2 cellular contexts compared by ENCODE assay signal in genomic region chr2:112693596-112693995, GRCh38.
TF ChIP-seq lines count a peak whose summit lies in the region.

No MANE protein-coding gene starts in this region.

TF ChIP-seq in HCT116, 20 proteins besides CTCF, POLR2A, EP300 and RAD21:
- no peak for TF ChIP-seq SP1 (IDR thresholded peaks at IDR 0.05; ENCODE audit: low read depth)
- TF ChIP-seq SRF (IDR thresholded peaks at IDR 0.05; ENCODE audit: low read depth): no peak
- no peak for TF ChIP-seq ATF3 (IDR thresholded peaks at IDR 0.05)
- no peak for TF ChIP-seq MAX (IDR thresholded peaks at IDR 0.05)
- no peak for TF ChIP-seq POLR2AphosphoS5 (IDR thresholded peaks at IDR 0.05; ENCODE audit: low read depth, low read length)
- no peak for TF ChIP-seq SIN3A (IDR thresholded peaks at IDR 0.05; ENCODE audit: low read depth)
- no peak for TF ChIP-seq ZNF274 (IDR thresholded peaks at IDR 0.05; ENCODE audit: low read depth, low read length)
- no peak for TF ChIP-seq CEBPB (IDR thresholded peaks at IDR 0.05; ENCODE audit: low read depth)
- TF ChIP-seq CBX3 (IDR thresholded peaks at IDR 0.05; ENCODE audit: low read depth): no peak
- TF ChIP-seq ZBTB33 (IDR thresholded peaks at IDR 0.05; ENCODE audit: extremely low read depth, insufficient replicate concordance, low read length): no peak
- TF ChIP-seq FOSL1 (IDR thresholded peaks at IDR 0.05; ENCODE audit: low read depth): no peak
- TF ChIP-seq EZH2phosphoT487 (IDR thresholded peaks at IDR 0.05; ENCODE audit: borderline replicate concordance): no peak

TF ChIP-seq in GM12878, 131 proteins besides CTCF, POLR2A, EP300 and RAD21:
- no peak for TF ChIP-seq CBX5 (IDR thresholded peaks at IDR 0.05; ENCODE audit: low read depth)
- TF ChIP-seq BACH1 (IDR thresholded peaks at IDR 0.05; ENCODE audit: borderline replicate concordance): no peak
- TF ChIP-seq SMAD5 (IDR thresholded peaks at IDR 0.05; ENCODE audit: low read depth): no peak
- no peak for TF ChIP-seq IRF5 (IDR thresholded peaks at IDR 0.05; ENCODE audit: borderline replicate concordance)
- no peak for TF ChIP-seq CHD4 (IDR thresholded peaks at IDR 0.05)
- TF ChIP-seq ZNF687 (IDR thresholded peaks at IDR 0.05): no peak
- no peak for TF ChIP-seq RFX5 (IDR thresholded peaks at IDR 0.05; ENCODE audit: low read depth, low read length)
- TF ChIP-seq FOXM1 (IDR thresholded peaks at IDR 0.05; ENCODE audit: low read depth, low read length): no peak
- TF ChIP-seq CHD1 (IDR thresholded peaks at IDR 0.05; ENCODE audit: low read depth, low read length): no peak
- no peak for TF ChIP-seq CREM (IDR thresholded peaks at IDR 0.05; ENCODE audit: low read depth)
- no peak for TF ChIP-seq NR2C1 (IDR thresholded peaks at IDR 0.05)
- no peak for TF ChIP-seq NFXL1 (IDR thresholded peaks at IDR 0.05; ENCODE audit: borderline replicate concordance)
- no peak for TF ChIP-seq ASH2L (IDR thresholded peaks at IDR 0.05; ENCODE audit: borderline replicate concordance, low read depth)
- no peak for TF ChIP-seq PAX8 (IDR thresholded peaks at IDR 0.05)
- TF ChIP-seq PAX5 (IDR thresholded peaks at IDR 0.05; ENCODE audit: borderline replicate concordance, low read depth, low read length): no peak
- TF ChIP-seq ELK1 (IDR thresholded peaks at IDR 0.05; ENCODE audit: low read depth, low read length): no peak
- TF ChIP-seq SREBF2 (IDR thresholded peaks at IDR 0.05; ENCODE audit: low read length): no peak
- no peak for TF ChIP-seq RBBP5 (conservative IDR thresholded peaks at IDR 0.05)
- TF ChIP-seq POU2F2 (IDR thresholded peaks at IDR 0.05; ENCODE audit: borderline replicate concordance, low read depth, low read length): no peak
